ENCODE assay signal across 31 cellular contexts in genomic region chr2:16165518-16166326, GRCh38.
"Had no signal": no experiment of that assay in that cellular context is flagged by ENCODE, and none has a peak within 500 bp of the region (broad histone marks: within the 10 kb centered on the region; RNA-seq: fewer than 3 reads in every experiment).

No MANE protein-coding gene starts in this region.

- H2AFZ ChIP-seq: parathyroid adenoma had no signal

- H3K27ac ChIP-seq: brain microvascular endothelial cell, epithelial cell of prostate, left ventricle myocardium inferior, parathyroid adenoma, psoas muscle, right atrium auricular region, stomach, thyroid gland, upper lobe of right lung had no signal

- H3K4me3 Mint-ChIP-seq: activated B cell treated with CpG ODN at 0.5 μM for 24 hours; activated CD4-positive, alpha-beta T cell treated with anti-CD3 and anti-CD28 coated beads for 36 hours; activated naive CD4-positive, alpha-beta T cell treated with anti-CD3 and anti-CD28 coated beads, Interleukin-2, amount 10 ng/mL, durations not matched to agents 7 days and 5 days; activated naive CD8-positive, alpha-beta T cell treated with anti-CD3 and anti-CD28 coated beads, Interleukin-2, amount 10 ng/mL, durations not matched to agents 7 days and 5 days; activated T-helper 1 cell treated with anti-CD3 and anti-CD28 coated beads, Interleukin-12 subunit alpha, Interleukin-12 subunit beta, Interleukin-2, Interleukin-4 antibody, amounts not matched to agents 30 ng/mL and 10 ng/mL and 1 ng/mL, durations not matched to agents 14 hours and 24 hours and 36 hours; naive B cell; nephron progenitor cell; stimulated activated naive B cell treated with anti-CD40 and anti-IgM and Interleukin-4, amounts not matched to agents 10 μg/mL and 1 μg/mL and 100 μg/mL, for 72 hours; T-helper 2 cell treated with Interferon-gamma antibody and Interleukin-4, amounts not matched to agents 5 μg/mL and 100 μg/mL, for 36 hours had no signal

- H3K79me2 ChIP-seq: parathyroid adenoma had no signal

- H3K27ac Mint-ChIP-seq: activated B cell treated with CpG ODN at 0.5 μM for 24 hours; activated CD4-positive, alpha-beta T cell treated with anti-CD3 and anti-CD28 coated beads for 36 hours; activated naive CD4-positive, alpha-beta T cell treated with anti-CD3 and anti-CD28 coated beads, Interleukin-2, amount 10 ng/mL, durations not matched to agents 7 days and 5 days; activated naive CD8-positive, alpha-beta T cell treated with anti-CD3 and anti-CD28 coated beads, Interleukin-2, amount 10 ng/mL, durations not matched to agents 7 days and 5 days; activated T-helper 1 cell treated with anti-CD3 and anti-CD28 coated beads, Interleukin-12 subunit alpha, Interleukin-12 subunit beta, Interleukin-2, Interleukin-4 antibody, amounts not matched to agents 30 ng/mL and 10 ng/mL and 1 ng/mL, durations not matched to agents 14 hours and 24 hours and 36 hours; naive B cell; nephron progenitor cell; stimulated activated naive B cell treated with anti-CD40 and anti-IgM and Interleukin-4, amounts not matched to agents 10 μg/mL and 1 μg/mL and 100 μg/mL, for 72 hours; T-helper 2 cell treated with Interferon-gamma antibody and Interleukin-4, amounts not matched to agents 5 μg/mL and 100 μg/mL, for 36 hours had no signal

- ATAC-seq: activated CD4-positive, alpha-beta T cell treated with anti-CD3 and anti-CD28 coated beads for 36 hours; psoas muscle; stimulated activated naive B cell treated with anti-CD40 and anti-IgM and Interleukin-4, amounts not matched to agents 10 μg/mL and 1 μg/mL and 100 μg/mL, for 72 hours; upper lobe of right lung had no signal

- H3K36me3 Mint-ChIP-seq: activated naive CD4-positive, alpha-beta T cell treated with anti-CD3 and anti-CD28 coated beads, Interleukin-2, amount 10 ng/mL, durations not matched to agents 7 days and 5 days; activated naive CD8-positive, alpha-beta T cell treated with anti-CD3 and anti-CD28 coated beads, Interleukin-2, amount 10 ng/mL, durations not matched to agents 7 days and 5 days; naive B cell; stimulated activated naive B cell treated with anti-CD40 and anti-IgM and Interleukin-4, amounts not matched to agents 10 μg/mL and 1 μg/mL and 100 μg/mL, for 72 hours had no signal

- H3K27me3 ChIP-seq: brain microvascular endothelial cell, right atrium auricular region, thyroid gland, upper lobe of right lung had no signal

- H3K27me3 Mint-ChIP-seq: activated B cell treated with CpG ODN at 0.5 μM for 24 hours; activated naive CD4-positive, alpha-beta T cell treated with anti-CD3 and anti-CD28 coated beads, Interleukin-2, amount 10 ng/mL, durations not matched to agents 7 days and 5 days; activated naive CD8-positive, alpha-beta T cell treated with anti-CD3 and anti-CD28 coated beads, Interleukin-2, amount 10 ng/mL, durations not matched to agents 7 days and 5 days; stimulated activated naive B cell treated with anti-CD40 and anti-IgM and Interleukin-4, amounts not matched to agents 10 μg/mL and 1 μg/mL and 100 μg/mL, for 72 hours had no signal

- H3K36me3 ChIP-seq: brain microvascular endothelial cell, left ventricle myocardium inferior, right atrium auricular region, stomach, thyroid gland, upper lobe of right lung had no signal

- H3K9ac ChIP-seq: parathyroid adenoma had no signal

- H3K9me3 ChIP-seq: left ventricle myocardium inferior, psoas muscle, right atrium auricular region, stomach, thyroid gland, upper lobe of right lung had no signal

- H3K4me1 ChIP-seq: left ventricle myocardium inferior, parathyroid adenoma, psoas muscle, right atrium auricular region, stomach, thyroid gland, upper lobe of right lung had no signal

- H3K4me3 ChIP-seq: left ventricle myocardium inferior, psoas muscle, right atrium auricular region, stomach, thyroid gland, upper lobe of right lung had no signal

- DNase-seq: activated B cell treated with CpG ODN at 0.5 μM for 24 hours; activated CD4-positive, alpha-beta T cell treated with anti-CD3 and anti-CD28 coated beads for 36 hours; activated CD4-positive, alpha-beta T cell treated with anti-CD3 and anti-CD28 coated beads, Interleukin-2, amount 50 U/mL, for 48 hours; activated CD8-positive, alpha-beta memory T cell treated with anti-CD3 and anti-CD28 coated beads for 24 hours; activated effector memory CD4-positive, alpha-beta T cell treated with anti-CD3 and anti-CD28 coated beads, Interleukin-2, amount 50 U/mL, for 16 hours; activated naive CD4-positive, alpha-beta T cell treated with anti-CD3 and anti-CD28 coated beads, Interleukin-2, amount 10 ng/mL, durations not matched to agents 7 days and 5 days; activated naive CD8-positive, alpha-beta T cell treated with anti-CD3 and anti-CD28 coated beads, Interleukin-2, amount 10 ng/mL, durations not matched to agents 7 days and 5 days; activated T-cell treated with anti-CD3 and anti-CD28 coated beads, Interleukin-2, amount 50 U/mL, for 1 hour; brain microvascular endothelial cell; effector CD4-positive, alpha-beta T cell; islet precursor cell; left ventricle myocardium inferior; naive B cell; nephron progenitor cell; nucleus accumbens; psoas muscle; stimulated activated CD4-positive, alpha-beta T cell treated with anti-CD3 and anti-CD28 coated beads, Interleukin-15, amount 100 ng/mL, for 24 hours; stimulated activated CD4-positive, alpha-beta T cell treated with anti-CD3 and anti-CD28 coated beads, Interleukin-2, amount 100 ng/mL, for 24 hours; stimulated activated naive B cell treated with anti-CD40 and anti-IgM and Interleukin-4, amounts not matched to agents 10 μg/mL and 1 μg/mL and 100 μg/mL, for 72 hours; stomach; T-helper 1 cell; thyroid gland; upper lobe of right lung had no signal

- H3K9me3 Mint-ChIP-seq: activated B cell treated with CpG ODN at 0.5 μM for 24 hours; activated naive CD4-positive, alpha-beta T cell treated with anti-CD3 and anti-CD28 coated beads, Interleukin-2, amount 10 ng/mL, durations not matched to agents 7 days and 5 days; activated naive CD8-positive, alpha-beta T cell treated with anti-CD3 and anti-CD28 coated beads, Interleukin-2, amount 10 ng/mL, durations not matched to agents 7 days and 5 days; activated T-helper 1 cell treated with anti-CD3 and anti-CD28 coated beads, Interleukin-12 subunit alpha, Interleukin-12 subunit beta, Interleukin-2, Interleukin-4 antibody, amounts not matched to agents 30 ng/mL and 10 ng/mL and 1 ng/mL, durations not matched to agents 14 hours and 24 hours and 36 hours; T-helper 2 cell treated with Interferon-gamma antibody and Interleukin-4, amounts not matched to agents 5 μg/mL and 100 μg/mL, for 36 hours had no signal

- H3K4me1 Mint-ChIP-seq: activated B cell treated with CpG ODN at 0.5 μM for 24 hours; activated CD4-positive, alpha-beta T cell treated with anti-CD3 and anti-CD28 coated beads for 36 hours; activated naive CD4-positive, alpha-beta T cell treated with anti-CD3 and anti-CD28 coated beads, Interleukin-2, amount 10 ng/mL, durations not matched to agents 7 days and 5 days; activated naive CD8-positive, alpha-beta T cell treated with anti-CD3 and anti-CD28 coated beads, Interleukin-2, amount 10 ng/mL, durations not matched to agents 7 days and 5 days; stimulated activated naive B cell treated with anti-CD40 and anti-IgM and Interleukin-4, amounts not matched to agents 10 μg/mL and 1 μg/mL and 100 μg/mL, for 72 hours had no signal

- FAIRE-seq: astrocyte, endometrium, frontal cortex had no signal
